ENCODE assay signal across 15 cellular contexts in the genomic region with DNA sequence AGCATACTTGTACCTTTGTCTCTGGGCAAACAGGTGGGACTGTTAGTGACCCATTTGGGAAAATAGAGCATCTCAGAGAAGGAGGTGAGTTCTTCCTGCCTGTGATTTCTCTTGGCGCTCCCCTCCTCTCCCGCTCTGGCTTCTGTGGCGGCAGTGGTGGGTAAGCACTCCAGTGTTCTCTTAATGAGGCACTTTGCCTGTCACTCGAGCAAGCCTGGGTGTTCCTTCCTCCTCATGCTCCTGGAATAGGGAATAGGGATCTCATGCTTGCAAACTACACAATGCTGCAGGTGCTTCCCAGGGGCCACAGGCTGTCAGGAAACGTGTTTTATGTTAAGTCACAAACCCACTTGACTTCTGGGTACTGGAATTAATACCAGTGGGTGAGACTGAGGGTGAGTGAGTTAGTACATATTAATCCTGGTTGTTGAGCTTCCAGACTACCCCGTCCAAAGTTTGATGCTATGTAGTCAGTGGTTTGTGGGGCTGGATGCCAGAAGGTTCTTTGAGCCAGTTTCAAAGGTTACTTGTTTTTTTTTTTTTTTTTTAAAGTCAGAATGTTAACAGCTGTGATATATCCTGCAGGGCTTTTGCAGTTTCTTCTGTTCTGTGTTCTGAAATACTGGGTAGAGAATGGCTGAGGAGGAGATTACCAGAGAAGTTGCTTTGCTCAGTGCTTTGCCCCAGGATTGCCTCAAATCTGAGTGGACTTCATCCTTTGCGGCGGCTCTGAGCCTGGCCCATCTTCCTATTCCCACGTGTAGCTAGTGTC. TPM values are rescaled to one million over a fixed set of nuclear protein-coding genes. Genes with fewer than 3 reads are reported as not detected.
A peak's percentile ranks its signal among the peaks of the same experiment; 100 is the strongest.
DNase-seq lines count a peak whose midpoint lies in the region; ATAC-seq and TF ChIP-seq lines count a peak whose summit lies in the region.
"Had no signal": no experiment of that assay in that cellular context is flagged by ENCODE, and none has a peak within 500 bp of the region (broad histone marks: within the 10 kb centered on the region; RNA-seq: fewer than 3 reads in every experiment).

No MANE protein-coding gene starts in this region.

- peak in 2 of 3 experiments; percentile 4 to 60 for DNase-seq in NCI-H1417 (lab: John Stamatoyannopoulos, UW)
- no peak for DNase-seq in NCI-H1417 treated with DMSO at 0.1 percent for 48 hours (lab: John Stamatoyannopoulos, UW)
- no peak for DNase-seq in T-cell
- DNase-seq in fibroblast of villous mesenchyme (ENCODE audit: low read depth) = peak; percentile 30
- DNase-seq in ovary = peak; percentile 34 to 64 (median 49)
- DNase-seq in activated effector memory CD4-positive, alpha-beta T cell treated with anti-CD3 and anti-CD28 coated beads, Interleukin-2, amount 50 U/mL, for 16 hours = no peak
- DNase-seq: 8988T, activated gamma-delta T cell treated with Interleukin-2 at 50 U/mL for 16 hours, EL, NCI-H345 had no signal

- no peak overlapping the region for H3K4me3 Mint-ChIP-seq in T-cell

- CTCF ChIA-PET in T-cell (lab: Charles Lee) = interaction anchor here (0.7 to 0.8 kb wide), 2 partner anchors 19 to 51 kb away, joined by 3 to 4 read pairs; no protein-coding TSS in a partner anchor

- H3K27me3 ChIP-seq in ovary = no peaks in the 10 kb centered on the region
- H3K27me3 ChIP-seq: pancreas had no signal

- peaks cover 2% of the 10 kb centered on the region for H3K4me1 ChIP-seq in ovary (ENCODE audit: insufficient read depth)
- H3K4me1 ChIP-seq: pancreas had no signal

- no peak for TF ChIP-seq POLR2A in ovary (IDR thresholded peaks at IDR 0.05)

- H3K9me3 ChIP-seq in ovary = no peaks in the 10 kb centered on the region
- H3K9me3 ChIP-seq: pancreas had no signal

- peaks cover 0 to 6% (median 3%) of the 10 kb centered on the region in 3 donors for H3K4me1 Mint-ChIP-seq in T-cell

- H3K27me3 Mint-ChIP-seq in T-cell = no peaks in the 10 kb centered on the region

- ATAC-seq in T-cell (replicated peaks in 1 of 4) (no peak), HG02884 (IDR thresholded peaks at IDR 0.05; ENCODE audit: unreplicated experiment) (no peak), HG02623 (IDR thresholded peaks at IDR 0.05; ENCODE audit: unreplicated experiment) (no peak)
- ATAC-seq: K562 had no signal

- no peaks in the 10 kb centered on the region for H3K9me3 Mint-ChIP-seq in T-cell

- 39 to 46% (median 41%) methylated on average over 9 of the region's 9 CpGs for WGBS in ovary, 3 donors

- H3K36me3 Mint-ChIP-seq in T-cell = peaks cover 54% of the 10 kb centered on the region

- TF ChIP-seq CTCF in fibroblast of villous mesenchyme (IDR thresholded peaks at IDR 0.05; ENCODE audit: insufficient read depth, low read depth, low read length) (no peak), ovary (IDR thresholded peaks at IDR 0.05) (no peak)

- no peak overlapping the region for H3K27ac ChIP-seq in ovary
- H3K27ac ChIP-seq: pancreas, RWPE1 had no signal

- H3K36me3 ChIP-seq in ovary = no peaks in the 10 kb centered on the region

- POLR2A ChIA-PET in T-cell (lab: Charles Lee) = interaction anchor here in 1 of 2 donors (0.5 kb wide), 1 partner anchor 21 kb away, joined by 4 read pairs; no protein-coding TSS in a partner anchor

- H3K4me3 ChIP-seq in fibroblast of villous mesenchyme (ENCODE audit: low read depth, low read length) = no peak overlapping the region
- H3K4me3 ChIP-seq in ovary = no peak overlapping the region
- H3K4me3 ChIP-seq: K562, pancreas had no signal

- TF ChIP-seq EP300 in ovary (IDR thresholded peaks at IDR 0.05) = no peak

- intact Hi-C loops in ovary (cut with DNase I) = no loop called here

- H3K27ac Mint-ChIP-seq in T-cell = peak overlapping the region; percentile 46 to 49

RNA-seq across cellular contexts. Expression of a gene that starts 30.5 kb away (rescaled TPM):
- total RNA-seq in T-cell (100 to 1,000 TPM in 4 of 5 donors, 10 to 100 TPM in 1; 92.6 to 138 (median 113) TPM), fibroblast of villous mesenchyme (47.0 and 47.1 TPM in 2 replicates), ovary (10 to 100 TPM; 19.5 to 43.4 (median 31.5) TPM)
- 10 to 100 TPM; 11.5 to 14.3 TPM for polyA plus RNA-seq in ovary

Comparison
In these comparisons a context has a peak if more than half of its experiments do, and no peak if none do; other contexts are left out.
1. DNase-seq: peak in NCI-H1417 (2 of 3), fibroblast of villous mesenchyme (single experiment) and ovary (5 of 5); none in NCI-H1417 treated with DMSO at 0.1 percent for 48 hours (single experiment), T-cell (0 of 34) and activated effector memory CD4-positive, alpha-beta T cell treated with anti-CD3 and anti-CD28 coated beads, Interleukin-2, amount 50 U/mL, for 16 hours (single experiment).